In genomic region chr12:19350855-19351254, GRCh38 we compare ENCODE assay signal across 8 cellular contexts.
DNase-seq lines count a peak whose midpoint lies in the region; ATAC-seq and TF ChIP-seq lines count a peak whose summit lies in the region.
"Not testable (repeated sequence)": the region's sequence is repeated elsewhere in the genome, so short reads cannot be mapped to it uniquely, and the experiment has no call there.

No MANE protein-coding gene starts in this region.

- not testable (repeated sequence) for H4K20me1 ChIP-seq in GM23338 (replicated peaks; ENCODE audit: insufficient read depth); mammary epithelial cell (ENCODE audit: insufficient read depth, low read length)

- not testable (repeated sequence) for H3K4me3 Mint-ChIP-seq in GM23338; activated T-helper 17 cell treated with anti-CD3 and anti-CD28 coated beads, Interleukin-2, amount 50 U/mL, for 72 hours

- H3K9me3 ChIP-seq in mammary epithelial cell (replicated peaks; ENCODE audit: insufficient read depth, low read length), result not testable (repeated sequence)

- H3K4me1 ChIP-seq in GM23338 (ENCODE audit: insufficient read depth); mammary epithelial cell (ENCODE audit: insufficient read depth, low read length): not testable (repeated sequence)

- H2AFZ ChIP-seq in GM23338; mammary epithelial cell (ENCODE audit: low read depth, low read length): not testable (repeated sequence)

- CTCF ChIA-PET in mammary epithelial cell (lab: Charles Lee; ENCODE audit: low non-redundant PET), result not testable (repeated sequence)

- not testable (repeated sequence) for H3K9me3 Mint-ChIP-seq in GM23338; activated T-helper 17 cell treated with anti-CD3 and anti-CD28 coated beads, Interleukin-2, amount 50 U/mL, for 72 hours

- peaks cover 43% of the 10 kb centered on the region; the same call in 1 of the 2 replicates for H3K36me3 ChIP-seq in GM23338 (ENCODE audit: insufficient read depth)
- peaks cover 33% of the 10 kb centered on the region for H3K36me3 ChIP-seq in mammary epithelial cell (ENCODE audit: insufficient read depth, low read length)

- not testable (repeated sequence) for H3K9ac ChIP-seq in mammary epithelial cell (ENCODE audit: insufficient read depth, low read length)

- H3K27me3 Mint-ChIP-seq in GM23338 (ENCODE audit: insufficient read depth, low read depth, poor library complexity); activated T-helper 17 cell treated with anti-CD3 and anti-CD28 coated beads, Interleukin-2, amount 50 U/mL, for 72 hours: not testable (repeated sequence)

- H3F3A ChIP-seq in GM23338 (replicated peaks; ENCODE audit: low read depth), result not testable (repeated sequence)

- not testable (repeated sequence) for H3K4me2 ChIP-seq in GM23338; mammary epithelial cell (ENCODE audit: insufficient read depth, low read depth, low read length)

- not testable (repeated sequence) for H3K4me3 ChIP-seq in GM23338; mammary epithelial cell (replicated peaks in 1 of 3; ENCODE audit: insufficient read depth in 1 of 3, low read depth in 2 of 3, low read length in 3 of 3); epithelial cell of esophagus (ENCODE audit: low read length)

- H3K27ac ChIP-seq in GM23338 (ENCODE audit: low read depth), result peak overlapping the region; percentile 64; the same call in 1 of the 2 replicates
- H3K27ac ChIP-seq in mammary epithelial cell (ENCODE audit: insufficient read depth, low read depth, low read length), result not testable (repeated sequence)

- not testable (repeated sequence) for H3K79me2 ChIP-seq in GM23338 (replicated peaks; ENCODE audit: insufficient read depth); mammary epithelial cell (ENCODE audit: insufficient read depth, low read length)

- in situ Hi-C loops in mammary epithelial cell (cut with MboI; ENCODE audit: low sequenced_read_pairs in 2 of 2), result not testable (repeated sequence)

- 71% methylated on average over 4 of the region's 4 CpGs for WGBS in mammary epithelial cell (ENCODE audit: low coverage, missing lambda C conversion rate)

- H3K9me2 ChIP-seq in GM23338 (ENCODE audit: insufficient read depth), result not testable (repeated sequence)

- TF ChIP-seq CTCF in GM23338 (conservative IDR thresholded peaks at IDR 0.05; ENCODE audit: low read depth in 2 of 2); mammary epithelial cell (conservative IDR thresholded peaks at IDR 0.05 in 1 of 2, IDR thresholded peaks at IDR 0.05 in 1 of 2; ENCODE audit: extremely low read depth in 1 of 2, insufficient read depth in 1 of 2, low read depth in 1 of 2, low read length in 2 of 2); epithelial cell of esophagus (IDR thresholded peaks at IDR 0.05; ENCODE audit: insufficient read depth, low read depth, low read length, missing control alignments): not testable (repeated sequence)

- H3K27ac Mint-ChIP-seq in GM23338; activated T-helper 17 cell treated with anti-CD3 and anti-CD28 coated beads, Interleukin-2, amount 50 U/mL, for 72 hours: not testable (repeated sequence)

- H3K36me3 Mint-ChIP-seq in GM23338 (ENCODE audit: low read depth), result peaks cover 81% of the 10 kb centered on the region
- H3K36me3 Mint-ChIP-seq in activated T-helper 17 cell treated with anti-CD3 and anti-CD28 coated beads, Interleukin-2, amount 50 U/mL, for 72 hours (ENCODE audit: low read depth), result peaks cover 29% of the 10 kb centered on the region

- not testable (repeated sequence) for H3K4me1 Mint-ChIP-seq in GM23338; activated T-helper 17 cell treated with anti-CD3 and anti-CD28 coated beads, Interleukin-2, amount 50 U/mL, for 72 hours

- H3K27me3 ChIP-seq in GM23338 (ENCODE audit: insufficient read depth); mammary epithelial cell (ENCODE audit: insufficient read depth, low read length): not testable (repeated sequence)

- not testable (repeated sequence) for DNase-seq in GM23338 (ENCODE audit: low spot score)
- DNase-seq in NCI-H2029 (lab: John Stamatoyannopoulos, UW) (peak; percentile 36), NCI-H2196 (lab: John Stamatoyannopoulos, UW; ENCODE audit: unreplicated experiment) (peak; percentile 40), mammary epithelial cell (peak; percentile 14), epithelial cell of esophagus (ENCODE audit: low read depth) (peak; percentile 57), kidney tubule cell (ENCODE audit: low spot score) (peak; percentile 26)

- BruUV-seq in mammary epithelial cell (replicated peaks; lab: Mats Ljungman, UMichigan), result not testable (repeated sequence)

- intact Hi-C loops in mammary epithelial cell (cut with micrococcal nuclease), result not testable (repeated sequence)

- dilution Hi-C loops in mammary epithelial cell (cut with HindIII; ENCODE audit: low sequenced_read_pairs), result not testable (repeated sequence)

- ATAC-seq in GM23338, result not testable (repeated sequence)
- ATAC-seq in activated T-helper 17 cell treated with anti-CD3 and anti-CD28 coated beads, Interleukin-2, amount 50 U/mL, for 72 hours (replicated peaks), result peak; percentile 24
- ATAC-seq in esophagus mucosa, result peak; percentile 84
